Comparison of ENCODE assay signal across 8 cellular contexts in the genomic region with DNA sequence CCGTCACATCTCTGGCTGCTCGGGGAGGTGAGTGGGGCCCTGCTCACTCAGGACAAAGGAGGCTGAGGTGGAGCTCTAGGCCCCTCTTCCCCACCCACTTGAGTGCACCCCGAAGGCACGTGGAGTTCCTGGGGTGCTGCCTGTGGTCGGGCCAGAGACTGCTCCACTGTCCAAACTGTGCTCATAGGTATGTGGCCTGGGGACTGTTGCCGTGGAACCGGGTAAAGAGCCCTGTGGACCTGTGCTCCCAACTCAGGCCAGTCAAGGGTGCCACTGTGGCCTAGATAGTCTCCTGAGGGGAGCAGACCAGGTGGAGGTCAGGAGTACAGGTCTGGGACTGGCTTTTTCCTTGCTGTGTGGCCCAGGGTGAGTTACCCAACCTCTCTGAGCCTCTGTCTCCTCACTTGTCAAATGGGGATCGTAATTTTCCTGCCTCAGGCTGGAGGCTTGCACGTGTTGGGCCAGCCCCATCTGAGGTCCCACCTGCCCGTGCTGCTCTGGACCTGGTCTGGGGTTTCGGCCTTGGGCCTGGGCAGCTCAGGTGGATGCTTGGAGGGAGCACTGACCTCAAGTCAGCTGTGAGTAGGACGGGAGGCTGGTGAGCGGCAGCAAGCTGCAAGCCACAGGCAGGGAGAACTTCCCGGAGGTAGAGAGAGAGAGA. TPM values are rescaled to one million over a fixed set of nuclear protein-coding genes. Genes with fewer than 3 reads are reported as not detected.
DNase-seq lines count a peak whose midpoint lies in the region; TF ChIP-seq lines count a peak whose summit lies in the region.

No MANE protein-coding gene starts in this region.

- no peak for DNase-seq in activated CD4-positive, alpha-beta T cell treated with anti-CD3 and anti-CD28 coated beads, Interleukin-2, amount 10 ng/mL, durations not matched to agents 24 days and 14 days
- no peak for DNase-seq in activated CD4-positive, alpha-beta T cell treated with anti-CD3 and anti-CD28 coated beads for 1 hour
- DNase-seq in activated CD8-positive, alpha-beta memory T cell treated with anti-CD3 and anti-CD28 coated beads, Interleukin-2, amount 50 U/mL, for 48 hours, result peak; percentile 64
- peak; percentile 28 for DNase-seq in iPS-NIHi11 (ENCODE audit: low spot score)
- DNase-seq in stomach, result no peak
- no peak for DNase-seq in NCI-H1092 (lab: John Stamatoyannopoulos, UW)
- no peak for DNase-seq in stimulated activated CD4-positive, alpha-beta T cell treated with anti-CD3 and anti-CD28 coated beads, Interleukin-2, amount 100 ng/mL, for 24 hours
- DNase-seq in GM13976 (ENCODE audit: low spot score), result no peak

- H3K36me3 ChIP-seq in stomach, result no peaks in the 10 kb centered on the region

- H3K4me3 Mint-ChIP-seq in activated CD4-positive, alpha-beta T cell treated with anti-CD3 and anti-CD28 coated beads, Interleukin-2, amount 10 ng/mL, durations not matched to agents 24 days and 14 days, result peak overlapping the region; percentile 77

- in situ Hi-C loops in GM13976 (cut with MboI; ENCODE audit: low sequenced_read_pairs, unreplicated experiment), result no loop called here

- H3K4me3 ChIP-seq in stomach, result peak overlapping the region in 3 of 4 donors; percentile 16 to 36 (median 30)

- peaks cover 9% of the 10 kb centered on the region for H3K4me1 Mint-ChIP-seq in activated CD4-positive, alpha-beta T cell treated with anti-CD3 and anti-CD28 coated beads, Interleukin-2, amount 10 ng/mL, durations not matched to agents 24 days and 14 days

- no peaks in the 10 kb centered on the region for H3K9me3 Mint-ChIP-seq in activated CD4-positive, alpha-beta T cell treated with anti-CD3 and anti-CD28 coated beads, Interleukin-2, amount 10 ng/mL, durations not matched to agents 24 days and 14 days

- H3K27ac Mint-ChIP-seq in activated CD4-positive, alpha-beta T cell treated with anti-CD3 and anti-CD28 coated beads, Interleukin-2, amount 10 ng/mL, durations not matched to agents 24 days and 14 days, result peak overlapping the region; percentile 80

- H3K27me3 Mint-ChIP-seq in activated CD4-positive, alpha-beta T cell treated with anti-CD3 and anti-CD28 coated beads, Interleukin-2, amount 10 ng/mL, durations not matched to agents 24 days and 14 days, result peaks cover 14% of the 10 kb centered on the region

- TF ChIP-seq CTCF in stomach (IDR thresholded peaks at IDR 0.05), result no peak
- TF ChIP-seq CTCF in GM13976 (IDR thresholded peaks at IDR 0.05; ENCODE audit: borderline replicate concordance, control extremely low read depth, extremely low read depth, insufficient read depth, missing control alignments), result no peak

- H3K27me3 ChIP-seq in stomach, result peaks cover 0 to 45% (median 16%) of the 10 kb centered on the region in 3 donors

- 57 to 67% (median 63%) methylated on average over 10 to 14 of the region's 14 CpGs for WGBS in stomach, 5 donors

- H3K36me3 Mint-ChIP-seq in activated CD4-positive, alpha-beta T cell treated with anti-CD3 and anti-CD28 coated beads, Interleukin-2, amount 10 ng/mL, durations not matched to agents 24 days and 14 days (ENCODE audit: low read depth), result no peaks in the 10 kb centered on the region

- peaks cover 0 to 12% (median 10%) of the 10 kb centered on the region in 4 donors for H3K4me1 ChIP-seq in stomach

- intact Hi-C loops in activated CD4-positive, alpha-beta T cell treated with anti-CD3 and anti-CD28 coated beads, Interleukin-2, amount 10 ng/mL, durations not matched to agents 24 days and 14 days (cut with micrococcal nuclease), result loop anchor here (1.0 to 5.0 kb wide), 4 partner anchors 37 to 218 kb away; a partner anchor contains a TSS
- intact Hi-C loops in stomach (cut with DNase I; ENCODE audit: low total_unique reads), result no loop called here

- no peak overlapping the region for H3K27ac ChIP-seq in stomach

- no peak for TF ChIP-seq EP300 in stomach (IDR thresholded peaks at IDR 0.05)

- no peaks in the 10 kb centered on the region for H3K9me3 ChIP-seq in stomach

- no peak for TF ChIP-seq POLR2A in stomach (IDR thresholded peaks at IDR 0.05)

RNA-seq across cellular contexts. Expression of a gene that starts 12.4 kb away (rescaled TPM):
- total RNA-seq in activated CD4-positive, alpha-beta T cell treated with anti-CD3 and anti-CD28 coated beads, Interleukin-2, amount 10 ng/mL, durations not matched to agents 24 days and 14 days, result not detected in 2 replicates
- not detected for total RNA-seq in stomach
- not detected for polyA plus RNA-seq in stomach

RNA-seq across cellular contexts. Expression of a gene that starts 35.6 kb away (rescaled TPM):
- total RNA-seq in activated CD4-positive, alpha-beta T cell treated with anti-CD3 and anti-CD28 coated beads, Interleukin-2, amount 10 ng/mL, durations not matched to agents 24 days and 14 days, result 0.23 TPM in 1 of 2 replicates, not detected in the other
- not detected for total RNA-seq in stomach
- under 1 TPM in 1 of 3 donors, not detected in 2; 0.23 TPM for polyA plus RNA-seq in stomach

RNA-seq across cellular contexts. Expression of a gene that starts 39.9 kb away (rescaled TPM):
- total RNA-seq in activated CD4-positive, alpha-beta T cell treated with anti-CD3 and anti-CD28 coated beads, Interleukin-2, amount 10 ng/mL, durations not matched to agents 24 days and 14 days, result 0.23 and 0.28 TPM in 2 replicates
- total RNA-seq in stomach, result 1 to 10 TPM in 1 of 5 donors, under 1 TPM in 1, not detected in 3; 0.55 to 4.7 TPM
- polyA plus RNA-seq in stomach, result under 1 TPM in 2 of 3 donors, not detected in 1; 0.18 to 0.25 TPM

RNA-seq across cellular contexts. Expression of a gene that starts 40.5 kb away (rescaled TPM):
- total RNA-seq in activated CD4-positive, alpha-beta T cell treated with anti-CD3 and anti-CD28 coated beads, Interleukin-2, amount 10 ng/mL, durations not matched to agents 24 days and 14 days, result 50.0 TPM in 2 replicates
- total RNA-seq in stomach, result 10 to 100 TPM in 1 of 5 donors, 1 to 10 TPM in 1, not detected in 3; 3.1 to 10.1 TPM
- 10 to 100 TPM in 2 of 3 donors, 1 to 10 TPM in 1; 8.1 to 17.2 (median 13.1) TPM for polyA plus RNA-seq in stomach

RNA-seq across cellular contexts. Expression of a gene that starts 44.4 kb away (rescaled TPM):
- not detected in 2 replicates for total RNA-seq in activated CD4-positive, alpha-beta T cell treated with anti-CD3 and anti-CD28 coated beads, Interleukin-2, amount 10 ng/mL, durations not matched to agents 24 days and 14 days
- total RNA-seq in stomach, result under 1 TPM in 1 of 5 donors, not detected in 4; 0.55 TPM
- polyA plus RNA-seq in stomach, result under 1 TPM in 2 of 3 donors, not detected in 1; 0.08 to 0.25 TPM

Comparison
In these comparisons a context has a peak if more than half of its experiments do, and no peak if none do; other contexts are left out.
1. DNase-seq: peak in activated CD8-positive, alpha-beta memory T cell treated with anti-CD3 and anti-CD28 coated beads, Interleukin-2, amount 50 U/mL, for 48 hours (single experiment) and iPS-NIHi11 (single experiment); none in activated CD4-positive, alpha-beta T cell treated with anti-CD3 and anti-CD28 coated beads, Interleukin-2, amount 10 ng/mL, durations not matched to agents 24 days and 14 days (single experiment), activated CD4-positive, alpha-beta T cell treated with anti-CD3 and anti-CD28 coated beads for 1 hour (single experiment), stomach (single experiment), NCI-H1092 (single experiment), stimulated activated CD4-positive, alpha-beta T cell treated with anti-CD3 and anti-CD28 coated beads, Interleukin-2, amount 100 ng/mL, for 24 hours (0 of 2) and GM13976 (single experiment).